9 cellular contexts compared by ENCODE assay signal in genomic region chr2:101016-101415, GRCh38. TPM values are rescaled to one million over a fixed set of nuclear protein-coding genes. Genes with fewer than 3 reads are reported as not detected.
"Had no signal": no experiment of that assay in that cellular context is flagged by ENCODE, and none has a peak within 500 bp of the region (broad histone marks: within the 10 kb centered on the region; RNA-seq: fewer than 3 reads in every experiment).

No MANE protein-coding gene starts in this region.

- DNase-seq: IMR-90, Karpas-422, KBM-7, KG1 had no signal

- H3K9ac ChIP-seq: KMS-11 had no signal

- H3K4me1 Mint-ChIP-seq: IgD-negative memory B cell had no signal

- ATAC-seq: HepG2, K562 had no signal

- H3K4me2 ChIP-seq: KMS-11 had no signal

- H3K4me3 ChIP-seq: K562 had no signal

- H3K27ac ChIP-seq: HL-60, KMS-11 had no signal

- H3K27me3 Mint-ChIP-seq: IgD-negative memory B cell had no signal

RNA-seq across cellular contexts. Expression of gene FAM110C, which starts 54.7 kb away (rescaled TPM):
- total RNA-seq: IMR-90, K562 had no signal
- polyA plus RNA-seq: IgD-negative memory B cell, IMR-90, K562 had no signal
